In the genomic region with DNA sequence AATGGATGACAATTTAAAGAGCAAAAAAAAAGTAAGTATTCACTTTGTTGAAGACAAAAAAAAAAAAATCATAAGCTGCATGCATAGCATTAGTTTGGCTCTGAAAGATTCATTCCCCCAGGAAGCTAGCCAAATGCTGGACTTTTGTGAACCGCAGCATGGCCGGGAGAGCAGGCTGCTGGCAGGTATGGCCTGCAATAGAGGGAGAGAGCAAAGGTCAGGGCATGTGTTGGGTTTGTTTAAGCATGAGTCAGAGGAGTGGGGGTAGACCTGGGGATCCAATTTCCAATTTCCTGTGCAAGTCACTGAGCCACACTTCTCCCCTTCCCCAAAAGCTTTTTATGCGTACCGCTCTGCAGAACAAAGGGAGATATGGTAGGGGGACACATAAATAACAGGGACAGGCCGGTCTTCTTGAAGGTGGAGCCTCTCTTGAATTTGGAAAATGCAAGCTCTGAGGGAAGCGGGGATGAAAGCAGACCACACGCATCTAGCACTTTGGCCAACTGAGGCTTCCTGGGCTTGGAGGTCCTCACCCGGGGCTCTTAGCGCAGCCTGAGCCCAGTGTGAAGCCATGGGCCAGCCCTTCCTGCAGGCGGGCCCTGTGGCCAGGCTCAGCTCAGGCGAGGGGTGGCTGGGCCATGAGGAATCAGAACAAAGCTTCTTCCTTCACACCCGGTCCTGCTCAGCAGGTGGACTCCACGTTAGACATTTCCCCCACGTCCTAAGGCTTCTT, we compare ENCODE assay signal across 1 cellular context.
TF ChIP-seq lines count a peak whose summit lies in the region.

No MANE protein-coding gene starts in this region.

TF ChIP-seq in K562, 482 proteins besides CTCF, POLR2A, EP300 and RAD21 (continued from another document and continues in another):
- TF ChIP-seq, protein P1, sequence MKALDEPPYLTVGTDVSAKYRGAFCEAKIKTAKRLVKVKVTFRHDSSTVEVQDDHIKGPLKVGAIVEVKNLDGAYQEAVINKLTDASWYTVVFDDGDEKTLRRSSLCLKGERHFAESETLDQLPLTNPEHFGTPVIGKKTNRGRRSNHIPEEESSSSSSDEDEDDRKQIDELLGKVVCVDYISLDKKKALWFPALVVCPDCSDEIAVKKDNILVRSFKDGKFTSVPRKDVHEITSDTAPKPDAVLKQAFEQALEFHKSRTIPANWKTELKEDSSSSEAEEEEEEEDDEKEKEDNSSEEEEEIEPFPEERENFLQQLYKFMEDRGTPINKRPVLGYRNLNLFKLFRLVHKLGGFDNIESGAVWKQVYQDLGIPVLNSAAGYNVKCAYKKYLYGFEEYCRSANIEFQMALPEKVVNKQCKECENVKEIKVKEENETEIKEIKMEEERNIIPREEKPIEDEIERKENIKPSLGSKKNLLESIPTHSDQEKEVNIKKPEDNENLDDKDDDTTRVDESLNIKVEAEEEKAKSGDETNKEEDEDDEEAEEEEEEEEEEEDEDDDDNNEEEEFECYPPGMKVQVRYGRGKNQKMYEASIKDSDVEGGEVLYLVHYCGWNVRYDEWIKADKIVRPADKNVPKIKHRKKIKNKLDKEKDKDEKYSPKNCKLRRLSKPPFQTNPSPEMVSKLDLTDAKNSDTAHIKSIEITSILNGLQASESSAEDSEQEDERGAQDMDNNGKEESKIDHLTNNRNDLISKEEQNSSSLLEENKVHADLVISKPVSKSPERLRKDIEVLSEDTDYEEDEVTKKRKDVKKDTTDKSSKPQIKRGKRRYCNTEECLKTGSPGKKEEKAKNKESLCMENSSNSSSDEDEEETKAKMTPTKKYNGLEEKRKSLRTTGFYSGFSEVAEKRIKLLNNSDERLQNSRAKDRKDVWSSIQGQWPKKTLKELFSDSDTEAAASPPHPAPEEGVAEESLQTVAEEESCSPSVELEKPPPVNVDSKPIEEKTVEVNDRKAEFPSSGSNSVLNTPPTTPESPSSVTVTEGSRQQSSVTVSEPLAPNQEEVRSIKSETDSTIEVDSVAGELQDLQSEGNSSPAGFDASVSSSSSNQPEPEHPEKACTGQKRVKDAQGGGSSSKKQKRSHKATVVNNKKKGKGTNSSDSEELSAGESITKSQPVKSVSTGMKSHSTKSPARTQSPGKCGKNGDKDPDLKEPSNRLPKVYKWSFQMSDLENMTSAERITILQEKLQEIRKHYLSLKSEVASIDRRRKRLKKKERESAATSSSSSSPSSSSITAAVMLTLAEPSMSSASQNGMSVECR (CRISPR knock-in tag; IDR thresholded peaks at IDR 0.05) = no peak
- TF ChIP-seq KLF16 (IDR thresholded peaks at IDR 0.05) (peak; percentile 47; the same call in 1 of the 2 replicates), POLR2B (IDR thresholded peaks at IDR 0.05; ENCODE audit: low read depth, partially characterized antibody) (no peak), PTBP1 (IDR thresholded peaks at IDR 0.05; ENCODE audit: low read depth, low read length) (no peak), ZBTB1 (CRISPR knock-in tag; IDR thresholded peaks at IDR 0.05; ENCODE audit: borderline replicate concordance, low read depth) (no peak), ZNF282 (CRISPR knock-in tag; IDR thresholded peaks at IDR 0.05) (no peak), RBM22 (IDR thresholded peaks at IDR 0.05; ENCODE audit: low read depth, low read length, poor library complexity, severe bottlenecking) (no peak), ZNF79 (CRISPR knock-in tag; IDR thresholded peaks at IDR 0.05; ENCODE audit: low read depth) (no peak), HDAC3 (IDR thresholded peaks at IDR 0.05; ENCODE audit: borderline replicate concordance, partially characterized antibody) (peak; percentile 43), SMARCC2 (IDR thresholded peaks at IDR 0.05; ENCODE audit: low read depth) (peak; percentile 84), CREBBP (IDR thresholded peaks at IDR 0.05; ENCODE audit: low read depth, low read length) (no peak), ARNT (IDR thresholded peaks at IDR 0.05) (peak in 1 of 2 experiments; percentile 9; a peak in 1 of 4 replicates), NFXL1 (CRISPR knock-in tag; IDR thresholded peaks at IDR 0.05) (no peak), NELFE (IDR thresholded peaks at IDR 0.05; ENCODE audit: insufficient read depth, insufficient read length) (no peak), ETV6 (IDR thresholded peaks at IDR 0.05; ENCODE audit: borderline replicate concordance in 1 of 2, low read depth in 2 of 2, low read length in 1 of 2) (0 out of 4 replicates have a peak, but pooled peaks of 1 of the 2 experiments have one; percentile 25), ETV6 (CRISPR knock-in tag; IDR thresholded peaks at IDR 0.05; ENCODE audit: borderline replicate concordance) (no peak), TBL1XR1 (IDR thresholded peaks at IDR 0.05; ENCODE audit: low read length in 2 of 2) (peak in 1 of 2 experiments; percentile 91; a peak in 2 of 4 replicates), TARDBP (IDR thresholded peaks at IDR 0.05) (no peak), CHD1 (IDR thresholded peaks at IDR 0.05; ENCODE audit: low read length) (no peak), SREBF2 (CRISPR knock-in tag; IDR thresholded peaks at IDR 0.05) (no peak), SUPT5H (IDR thresholded peaks at IDR 0.05) (no peak), SMAD1 (IDR thresholded peaks at IDR 0.05; ENCODE audit: low read depth, low read length, partially characterized antibody) (no peak), NR4A1 (CRISPR knock-in tag; IDR thresholded peaks at IDR 0.05) (no peak), NR4A1 (tag; IDR thresholded peaks at IDR 0.05) (0 out of 2 replicates have a peak, but pooled peaks have one; percentile 50), BRF1 (IDR thresholded peaks at IDR 0.05; ENCODE audit: borderline replicate concordance, extremely low read depth, insufficient read length) (no peak), NR3C1 (CRISPR knock-in tag; IDR thresholded peaks at IDR 0.05) (no peak), ZNF263 (CRISPR knock-in tag; IDR thresholded peaks at IDR 0.05; ENCODE audit: borderline replicate concordance) (no peak), SNIP1 (IDR thresholded peaks at IDR 0.05; ENCODE audit: low read depth) (no peak), SMC3 (conservative IDR thresholded peaks at IDR 0.05; ENCODE audit: insufficient read depth, low read depth, low read length) (no peak), ELF2 (CRISPR knock-in tag; IDR thresholded peaks at IDR 0.05) (0 out of 2 replicates have a peak, but pooled peaks have one; percentile 31), ZKSCAN3 (CRISPR knock-in tag; IDR thresholded peaks at IDR 0.05) (no peak), NFE2L1 (tag; IDR thresholded peaks at IDR 0.05; ENCODE audit: borderline replicate concordance, low read depth) (no peak), LARP7 (IDR thresholded peaks at IDR 0.05) (no peak), ZNF324 (CRISPR knock-in tag; IDR thresholded peaks at IDR 0.05) (no peak), ZNF354B (CRISPR knock-in tag; IDR thresholded peaks at IDR 0.05) (no peak), ZNF644 (tag; IDR thresholded peaks at IDR 0.05; ENCODE audit: low read depth) (peak; percentile 81), FOXK2 (conservative IDR thresholded peaks at IDR 0.05 in 1 of 2, IDR thresholded peaks at IDR 0.05 in 1 of 2; ENCODE audit: low read depth in 2 of 2) (peak in 1 of 2 experiments; percentile 68; a peak in 2 of 4 replicates), POLR2AphosphoS5 (IDR thresholded peaks at IDR 0.05; ENCODE audit: control insufficient read depth, insufficient read depth, low read depth, low read length) (peak; percentile 46; the same call in 1 of the 2 replicates)
- TF ChIP-seq, protein P2, sequence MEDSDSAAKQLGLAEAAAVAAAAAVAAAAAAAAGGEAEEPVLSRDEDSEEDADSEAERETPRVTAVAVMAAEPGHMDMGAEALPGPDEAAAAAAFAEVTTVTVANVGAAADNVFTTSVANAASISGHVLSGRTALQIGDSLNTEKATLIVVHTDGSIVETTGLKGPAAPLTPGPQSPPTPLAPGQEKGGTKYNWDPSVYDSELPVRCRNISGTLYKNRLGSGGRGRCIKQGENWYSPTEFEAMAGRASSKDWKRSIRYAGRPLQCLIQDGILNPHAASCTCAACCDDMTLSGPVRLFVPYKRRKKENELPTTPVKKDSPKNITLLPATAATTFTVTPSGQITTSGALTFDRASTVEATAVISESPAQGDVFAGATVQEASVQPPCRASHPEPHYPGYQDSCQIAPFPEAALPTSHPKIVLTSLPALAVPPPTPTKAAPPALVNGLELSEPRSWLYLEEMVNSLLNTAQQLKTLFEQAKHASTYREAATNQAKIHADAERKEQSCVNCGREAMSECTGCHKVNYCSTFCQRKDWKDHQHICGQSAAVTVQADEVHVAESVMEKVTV (CRISPR knock-in tag; IDR thresholded peaks at IDR 0.05) = no peak
- TF ChIP-seq, protein P3, sequence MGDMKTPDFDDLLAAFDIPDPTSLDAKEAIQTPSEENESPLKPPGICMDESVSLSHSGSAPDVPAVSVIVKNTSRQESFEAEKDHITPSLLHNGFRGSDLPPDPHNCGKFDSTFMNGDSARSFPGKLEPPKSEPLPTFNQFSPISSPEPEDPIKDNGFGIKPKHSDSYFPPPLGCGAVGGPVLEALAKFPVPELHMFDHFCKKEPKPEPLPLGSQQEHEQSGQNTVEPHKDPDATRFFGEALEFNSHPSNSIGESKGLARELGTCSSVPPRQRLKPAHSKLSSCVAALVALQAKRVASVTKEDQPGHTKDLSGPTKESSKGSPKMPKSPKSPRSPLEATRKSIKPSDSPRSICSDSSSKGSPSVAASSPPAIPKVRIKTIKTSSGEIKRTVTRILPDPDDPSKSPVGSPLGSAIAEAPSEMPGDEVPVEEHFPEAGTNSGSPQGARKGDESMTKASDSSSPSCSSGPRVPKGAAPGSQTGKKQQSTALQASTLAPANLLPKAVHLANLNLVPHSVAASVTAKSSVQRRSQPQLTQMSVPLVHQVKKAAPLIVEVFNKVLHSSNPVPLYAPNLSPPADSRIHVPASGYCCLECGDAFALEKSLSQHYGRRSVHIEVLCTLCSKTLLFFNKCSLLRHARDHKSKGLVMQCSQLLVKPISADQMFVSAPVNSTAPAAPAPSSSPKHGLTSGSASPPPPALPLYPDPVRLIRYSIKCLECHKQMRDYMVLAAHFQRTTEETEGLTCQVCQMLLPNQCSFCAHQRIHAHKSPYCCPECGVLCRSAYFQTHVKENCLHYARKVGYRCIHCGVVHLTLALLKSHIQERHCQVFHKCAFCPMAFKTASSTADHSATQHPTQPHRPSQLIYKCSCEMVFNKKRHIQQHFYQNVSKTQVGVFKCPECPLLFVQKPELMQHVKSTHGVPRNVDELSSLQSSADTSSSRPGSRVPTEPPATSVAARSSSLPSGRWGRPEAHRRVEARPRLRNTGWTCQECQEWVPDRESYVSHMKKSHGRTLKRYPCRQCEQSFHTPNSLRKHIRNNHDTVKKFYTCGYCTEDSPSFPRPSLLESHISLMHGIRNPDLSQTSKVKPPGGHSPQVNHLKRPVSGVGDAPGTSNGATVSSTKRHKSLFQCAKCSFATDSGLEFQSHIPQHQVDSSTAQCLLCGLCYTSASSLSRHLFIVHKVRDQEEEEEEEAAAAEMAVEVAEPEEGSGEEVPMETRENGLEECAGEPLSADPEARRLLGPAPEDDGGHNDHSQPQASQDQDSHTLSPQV (IDR thresholded peaks at IDR 0.05) = peak; percentile 96
- TF ChIP-seq, protein P4, sequence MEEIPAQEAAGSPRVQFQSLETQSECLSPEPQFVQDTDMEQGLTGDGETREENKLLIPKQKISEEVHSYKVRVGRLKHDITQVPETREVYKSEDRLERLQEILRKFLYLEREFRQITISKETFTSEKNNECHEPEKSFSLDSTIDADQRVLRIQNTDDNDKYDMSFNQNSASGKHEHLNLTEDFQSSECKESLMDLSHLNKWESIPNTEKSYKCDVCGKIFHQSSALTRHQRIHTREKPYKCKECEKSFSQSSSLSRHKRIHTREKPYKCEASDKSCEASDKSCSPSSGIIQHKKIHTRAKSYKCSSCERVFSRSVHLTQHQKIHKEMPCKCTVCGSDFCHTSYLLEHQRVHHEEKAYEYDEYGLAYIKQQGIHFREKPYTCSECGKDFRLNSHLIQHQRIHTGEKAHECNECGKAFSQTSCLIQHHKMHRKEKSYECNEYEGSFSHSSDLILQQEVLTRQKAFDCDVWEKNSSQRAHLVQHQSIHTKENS (CRISPR knock-in tag; IDR thresholded peaks at IDR 0.05) = no peak
- TF ChIP-seq, protein P5, sequence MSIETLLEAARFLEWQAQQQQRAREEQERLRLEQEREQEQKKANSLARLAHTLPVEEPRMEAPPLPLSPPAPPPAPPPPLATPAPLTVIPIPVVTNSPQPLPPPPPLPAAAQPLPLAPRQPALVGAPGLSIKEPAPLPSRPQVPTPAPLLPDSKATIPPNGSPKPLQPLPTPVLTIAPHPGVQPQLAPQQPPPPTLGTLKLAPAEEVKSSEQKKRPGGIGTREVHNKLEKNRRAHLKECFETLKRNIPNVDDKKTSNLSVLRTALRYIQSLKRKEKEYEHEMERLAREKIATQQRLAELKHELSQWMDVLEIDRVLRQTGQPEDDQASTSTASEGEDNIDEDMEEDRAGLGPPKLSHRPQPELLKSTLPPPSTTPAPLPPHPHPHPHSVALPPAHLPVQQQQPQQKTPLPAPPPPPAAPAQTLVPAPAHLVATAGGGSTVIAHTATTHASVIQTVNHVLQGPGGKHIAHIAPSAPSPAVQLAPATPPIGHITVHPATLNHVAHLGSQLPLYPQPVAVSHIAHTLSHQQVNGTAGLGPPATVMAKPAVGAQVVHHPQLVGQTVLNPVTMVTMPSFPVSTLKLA (conservative IDR thresholded peaks at IDR 0.05) = peak; percentile 27 to 77; a peak in 2 of 4 replicates
- TF ChIP-seq, protein P6, sequence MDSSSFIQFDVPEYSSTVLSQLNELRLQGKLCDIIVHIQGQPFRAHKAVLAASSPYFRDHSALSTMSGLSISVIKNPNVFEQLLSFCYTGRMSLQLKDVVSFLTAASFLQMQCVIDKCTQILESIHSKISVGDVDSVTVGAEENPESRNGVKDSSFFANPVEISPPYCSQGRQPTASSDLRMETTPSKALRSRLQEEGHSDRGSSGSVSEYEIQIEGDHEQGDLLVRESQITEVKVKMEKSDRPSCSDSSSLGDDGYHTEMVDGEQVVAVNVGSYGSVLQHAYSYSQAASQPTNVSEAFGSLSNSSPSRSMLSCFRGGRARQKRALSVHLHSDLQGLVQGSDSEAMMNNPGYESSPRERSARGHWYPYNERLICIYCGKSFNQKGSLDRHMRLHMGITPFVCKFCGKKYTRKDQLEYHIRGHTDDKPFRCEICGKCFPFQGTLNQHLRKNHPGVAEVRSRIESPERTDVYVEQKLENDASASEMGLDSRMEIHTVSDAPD (CRISPR knock-in tag; IDR thresholded peaks at IDR 0.05) = no peak
- TF ChIP-seq, protein P7, sequence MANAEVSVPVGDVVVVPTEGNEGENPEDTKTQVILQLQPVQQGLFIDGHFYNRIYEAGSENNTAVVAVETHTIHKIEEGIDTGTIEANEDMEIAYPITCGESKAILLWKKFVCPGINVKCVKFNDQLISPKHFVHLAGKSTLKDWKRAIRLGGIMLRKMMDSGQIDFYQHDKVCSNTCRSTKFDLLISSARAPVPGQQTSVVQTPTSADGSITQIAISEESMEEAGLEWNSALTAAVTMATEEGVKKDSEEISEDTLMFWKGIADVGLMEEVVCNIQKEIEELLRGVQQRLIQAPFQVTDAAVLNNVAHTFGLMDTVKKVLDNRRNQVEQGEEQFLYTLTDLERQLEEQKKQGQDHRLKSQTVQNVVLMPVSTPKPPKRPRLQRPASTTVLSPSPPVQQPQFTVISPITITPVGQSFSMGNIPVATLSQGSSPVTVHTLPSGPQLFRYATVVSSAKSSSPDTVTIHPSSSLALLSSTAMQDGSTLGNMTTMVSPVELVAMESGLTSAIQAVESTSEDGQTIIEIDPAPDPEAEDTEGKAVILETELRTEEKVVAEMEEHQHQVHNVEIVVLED (CRISPR knock-in tag; IDR thresholded peaks at IDR 0.05) = no peak
